13 cellular contexts compared by ENCODE assay signal in the genomic region with DNA sequence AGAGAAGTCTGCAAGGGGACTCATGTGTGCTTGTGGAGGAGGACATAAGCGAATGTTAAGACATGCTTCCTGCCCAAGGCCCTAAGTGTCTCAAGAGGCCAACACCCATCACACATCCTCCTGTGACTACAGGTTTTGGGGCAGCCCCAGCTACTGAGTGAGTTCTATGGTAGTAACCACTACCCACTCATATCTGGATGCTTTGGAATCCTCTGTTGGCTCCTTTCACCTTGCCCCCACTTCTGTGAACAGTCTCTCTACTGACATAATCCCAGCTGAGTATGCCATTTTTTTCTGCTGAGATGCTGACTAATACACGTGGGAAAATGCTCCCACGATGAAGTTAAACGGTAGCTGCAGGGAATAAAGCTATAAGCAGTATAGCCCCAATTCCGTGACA.
DNase-seq lines count a peak whose midpoint lies in the region; ATAC-seq and TF ChIP-seq lines count a peak whose summit lies in the region.
"Had no signal": no experiment of that assay in that cellular context is flagged by ENCODE, and none has a peak within 500 bp of the region (broad histone marks: within the 10 kb centered on the region; RNA-seq: fewer than 3 reads in every experiment).

No MANE protein-coding gene starts in this region.

- DNase-seq in heart left ventricle (peak in 1 of 5 donors; percentile 34), cardiac septum (ENCODE audit: low spot score) (no peak), kidney glomerular epithelial cell (lab: John Stamatoyannopoulos, UW) (peak; percentile 23), superior temporal gyrus (ENCODE audit: extremely low spot score) (peak; percentile 39), transverse colon (no peak)
- DNase-seq: activated CD8-positive, alpha-beta memory T cell treated with anti-CD3 and anti-CD28 coated beads, Interleukin-2, amount 50 U/mL, for 4 hours; CD4-positive, alpha-beta T cell; kidney; NCI-H2081 treated with DMSO at 0.1 percent for 48 hours; retina had no signal

- peaks cover 5 to 56% (median 32%) of the 10 kb centered on the region in 12 donors for H3K4me1 ChIP-seq in heart left ventricle
- peaks cover 0 to 13% (median 3%) of the 10 kb centered on the region in 4 donors for H3K4me1 ChIP-seq in transverse colon
- peaks cover 0 to 26% (median 10%) of the 10 kb centered on the region in 3 donors for H3K4me1 ChIP-seq in gastroesophageal sphincter

- H3K27me3 ChIP-seq in heart left ventricle = no peaks in the 10 kb centered on the region
- H3K27me3 ChIP-seq in transverse colon = no peaks in the 10 kb centered on the region
- no peaks in the 10 kb centered on the region for H3K27me3 ChIP-seq in gastroesophageal sphincter

- H3K36me3 ChIP-seq in heart left ventricle (peaks cover 0 to 40% (median 15%) of the 10 kb centered on the region in 9 donors), transverse colon (peaks cover 0 to 6% (median 2%) of the 10 kb centered on the region in 4 donors), gastroesophageal sphincter (peaks cover 0 to 35% of the 10 kb centered on the region in 2 donors)

- H3K9me3 Mint-ChIP-seq in activated T-helper 17 cell treated with anti-CD3 and anti-CD28 coated beads, Interleukin-2, amount 50 U/mL, for 72 hours = no peaks in the 10 kb centered on the region
- H3K9me3 Mint-ChIP-seq: CD4-positive, alpha-beta T cell had no signal

- ATAC-seq in heart left ventricle (no peak), gastroesophageal sphincter (no peak), GM21423 (IDR thresholded peaks at IDR 0.05; ENCODE audit: unreplicated experiment) (no peak)
- peak; percentile 91 for ATAC-seq in activated T-helper 17 cell treated with anti-CD3 and anti-CD28 coated beads, Interleukin-2, amount 50 U/mL, for 72 hours (replicated peaks)

- peak overlapping the region; percentile 57 for H3K4me3 Mint-ChIP-seq in activated T-helper 17 cell treated with anti-CD3 and anti-CD28 coated beads, Interleukin-2, amount 50 U/mL, for 72 hours
- H3K4me3 Mint-ChIP-seq: CD4-positive, alpha-beta T cell had no signal

- TF ChIP-seq CTCF in heart left ventricle (IDR thresholded peaks at IDR 0.05) (no peak), transverse colon (IDR thresholded peaks at IDR 0.05) (no peak), gastroesophageal sphincter (IDR thresholded peaks at IDR 0.05) (no peak)

- H3K27me3 Mint-ChIP-seq in activated T-helper 17 cell treated with anti-CD3 and anti-CD28 coated beads, Interleukin-2, amount 50 U/mL, for 72 hours = no peaks in the 10 kb centered on the region
- H3K27me3 Mint-ChIP-seq: CD4-positive, alpha-beta T cell had no signal

- TF ChIP-seq EP300 in transverse colon (IDR thresholded peaks at IDR 0.05; ENCODE audit: low read depth) = no peak
- TF ChIP-seq EP300 in gastroesophageal sphincter (IDR thresholded peaks at IDR 0.05) = no peak

- peaks cover 55% of the 10 kb centered on the region for H3K36me3 Mint-ChIP-seq in activated T-helper 17 cell treated with anti-CD3 and anti-CD28 coated beads, Interleukin-2, amount 50 U/mL, for 72 hours (ENCODE audit: low read depth)

- H3K9me3 ChIP-seq in heart left ventricle (no peaks in the 10 kb centered on the region), transverse colon (no peaks in the 10 kb centered on the region), gastroesophageal sphincter (no peaks in the 10 kb centered on the region)

- peak overlapping the region in 11 of 12 donors; percentile 21 to 89 (median 78) for H3K27ac ChIP-seq in heart left ventricle
- no peak overlapping the region for H3K27ac ChIP-seq in transverse colon
- H3K27ac ChIP-seq in gastroesophageal sphincter = peak overlapping the region in 2 of 4 donors; percentile 25 to 55

- intact Hi-C loops in heart left ventricle (cut with DNase I) = loop anchor here in 1 of 10 donors (10.0 kb wide), 1 partner anchor 64 kb away; no protein-coding TSS in a partner anchor
- intact Hi-C loops in cardiac septum (cut with DNase I) = loop anchor here (5.0 to 10.0 kb wide), 2 partner anchors 39 to 64 kb away; no protein-coding TSS in a partner anchor
- intact Hi-C loops in transverse colon (cut with DNase I; ENCODE audit: low total_unique reads) = no loop called here

- H3K4me3 ChIP-seq in heart left ventricle = no peak overlapping the region
- H3K4me3 ChIP-seq in transverse colon = no peak overlapping the region
- H3K4me3 ChIP-seq in gastroesophageal sphincter = no peak overlapping the region

- H3K4me1 Mint-ChIP-seq in activated T-helper 17 cell treated with anti-CD3 and anti-CD28 coated beads, Interleukin-2, amount 50 U/mL, for 72 hours = peaks cover 20% of the 10 kb centered on the region

- in situ Hi-C loops in transverse colon (cut with MboI; ENCODE audit: low pct_ligation_motif_present in 1 of 4, low pct_unique_long_range_greater_than_20kb in 1 of 4, low sequenced_read_pairs in 3 of 4) = no loop called here

- 49 to 62% (median 61%) methylated on average over 5 of the region's 5 CpGs for WGBS in heart left ventricle, 4 donors
- 69 to 82% methylated on average over 5 of the region's 5 CpGs for WGBS in transverse colon (ENCODE audit: low coverage in 1 of 2), 2 donors
- WGBS in gastroesophageal sphincter (ENCODE audit: low coverage in 1 of 2), 2 donors = 58 to 80% methylated on average over 2 to 5 of the region's 5 CpGs

- H3K27ac Mint-ChIP-seq in activated T-helper 17 cell treated with anti-CD3 and anti-CD28 coated beads, Interleukin-2, amount 50 U/mL, for 72 hours = peak overlapping the region; percentile 56
- H3K27ac Mint-ChIP-seq: CD4-positive, alpha-beta T cell had no signal

- TF ChIP-seq POLR2A in heart left ventricle (IDR thresholded peaks at IDR 0.05) (no peak), transverse colon (IDR thresholded peaks at IDR 0.05) (no peak), gastroesophageal sphincter (IDR thresholded peaks at IDR 0.05) (no peak)

Comparison
In these comparisons a context has a peak if more than half of its experiments do, and no peak if none do; other contexts are left out.
1. DNase-seq: peak in kidney glomerular epithelial cell (single experiment) and superior temporal gyrus (single experiment); none in cardiac septum (single experiment) and transverse colon (single experiment).
2. H3K27ac ChIP-seq: peak in heart left ventricle (11 of 12); none in transverse colon (0 of 4).